In the genomic region with DNA sequence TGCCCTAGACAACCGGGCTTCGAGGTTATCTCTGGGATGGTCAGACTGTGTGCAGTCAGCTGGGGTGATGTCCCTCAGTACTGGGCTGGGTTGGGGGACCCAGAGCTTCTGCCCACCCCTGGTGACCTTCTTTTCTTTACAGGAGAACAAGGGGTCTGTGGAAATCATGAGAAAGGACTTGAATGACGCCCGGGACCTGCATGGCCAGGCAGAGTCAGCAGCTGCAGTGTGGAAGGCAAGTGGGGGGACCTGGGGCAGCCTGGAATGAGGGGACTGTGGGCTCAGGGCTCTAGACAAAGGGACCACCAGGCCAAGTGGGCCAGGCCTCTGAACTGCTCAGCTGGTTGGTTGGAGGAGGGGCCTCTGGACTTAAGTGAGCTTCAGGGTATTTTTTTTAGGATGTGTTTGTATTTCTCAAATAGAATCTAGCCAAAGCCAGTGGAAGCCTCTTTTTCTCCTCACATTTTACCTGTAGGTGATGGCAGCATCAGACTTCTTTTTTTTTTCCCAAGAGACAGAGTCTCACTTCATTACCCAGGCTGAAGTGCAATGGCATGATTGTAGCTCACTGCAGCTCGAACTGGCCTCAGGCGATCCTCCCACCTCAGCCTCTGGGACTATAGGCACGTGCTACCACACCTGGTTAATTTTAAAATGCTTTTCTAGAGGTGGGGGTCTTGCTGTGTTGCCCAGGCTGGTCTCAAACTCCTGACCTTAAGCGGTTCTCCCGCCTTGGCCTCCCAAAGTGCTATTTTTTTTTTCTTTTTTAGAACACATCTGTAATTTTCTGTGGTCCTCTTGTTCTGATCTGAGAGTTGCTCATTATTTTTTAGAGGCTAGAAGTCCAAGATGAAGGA, we compare ENCODE assay signal across 8 cellular contexts. TPM values are rescaled to one million over a fixed set of nuclear protein-coding genes. Genes with fewer than 3 reads are reported as not detected.
DNase-seq lines count a peak whose midpoint lies in the region; ATAC-seq and TF ChIP-seq lines count a peak whose summit lies in the region.

No MANE protein-coding gene starts in this region.

- no peaks in the 10 kb centered on the region for H3K79me1 ChIP-seq in H9 (ENCODE audit: insufficient read depth, low read depth, low read length, poor library complexity, severe bottlenecking)
- H3K79me1 ChIP-seq in mesenchymal stem cell (replicated peaks; ENCODE audit: low read length, poor library complexity, severe bottlenecking): peaks cover 43% of the 10 kb centered on the region

- no peak overlapping the region for H4K5ac ChIP-seq in H9 (ENCODE audit: insufficient read length, low read depth, low read length)

- H3T11ph ChIP-seq in H9 (ENCODE audit: low read length): no peak overlapping the region

- DNase-seq in H9 (no peak), mesenchymal stem cell (no peak), D341Med (ENCODE audit: low spot score) (no peak), GOT3 (lab: John Stamatoyannopoulos, UW) (no peak), medulla oblongata (ENCODE audit: extremely low spot score) (no peak)
- no peak for DNase-seq in activated naive CD8-positive, alpha-beta T cell treated with anti-CD3 and anti-CD28 coated beads, Interleukin-2, amount 50 U/mL, for 24 hours

- H3K9me3 ChIP-seq in H9 (ENCODE audit: control insufficient read depth, low read depth, low read length) (no peaks in the 10 kb centered on the region), mesenchymal stem cell (ENCODE audit: control insufficient read depth, low read length) (no peaks in the 10 kb centered on the region)

- ATAC-seq in activated naive CD8-positive, alpha-beta T cell treated with anti-CD3 and anti-CD28 coated beads, Interleukin-2, amount 50 U/mL, for 24 hours: no peak
- ATAC-seq in HG02973 (IDR thresholded peaks at IDR 0.05; ENCODE audit: unreplicated experiment): no peak

- no peak overlapping the region for H3K18ac ChIP-seq in H9 (ENCODE audit: insufficient read length, low read depth, low read length)
- no peak overlapping the region for H3K18ac ChIP-seq in mesenchymal stem cell (ENCODE audit: low read depth in 1 of 2, low read length in 2 of 2)

- H2BK15ac ChIP-seq in H9 (ENCODE audit: low read depth, low read length) (no peak overlapping the region), mesenchymal stem cell (ENCODE audit: low read depth, poor library complexity, severe bottlenecking) (no peak overlapping the region)

- H2BK12ac ChIP-seq in H9 (ENCODE audit: insufficient read length, low read depth, low read length) (no peak overlapping the region), mesenchymal stem cell (ENCODE audit: low read length in 2 of 2) (peak overlapping the region in 1 of 2 experiments; percentile 64)

- H3K9ac ChIP-seq in H9 (ENCODE audit: extremely low read depth, insufficient read length, low read length) (no peak overlapping the region), mesenchymal stem cell (ENCODE audit: low read length) (peak overlapping the region; percentile 99)

- H3K14ac ChIP-seq in H9 (ENCODE audit: insufficient read depth, low read length) (no peak overlapping the region), mesenchymal stem cell (ENCODE audit: low read length in 2 of 2) (no peak overlapping the region)

- H3K4me1 ChIP-seq in ACC112 (ENCODE audit: control insufficient read depth, insufficient read depth, low read length, unreplicated experiment): peaks cover 29% of the 10 kb centered on the region
- no peaks in the 10 kb centered on the region; the same call in 1 of the 2 replicates for H3K4me1 ChIP-seq in H9 (ENCODE audit: insufficient read depth, low read length)
- H3K4me1 ChIP-seq in mesenchymal stem cell (ENCODE audit: control insufficient read depth, insufficient read depth, low read depth, low read length): peaks cover 21% of the 10 kb centered on the region

- no peak overlapping the region for H3K23ac ChIP-seq in H9 (ENCODE audit: insufficient read length, low read depth, low read length)
- peak overlapping the region in 1 of 2 experiments; percentile 27 for H3K23ac ChIP-seq in mesenchymal stem cell (ENCODE audit: low read length in 2 of 2)

- peaks cover 5% of the 10 kb centered on the region for H3K23me2 ChIP-seq in H9 (ENCODE audit: insufficient read length, low read depth, low read length, poor library complexity, severe bottlenecking)

- WGBS in H9 (ENCODE audit: extremely low coverage, insufficient read length, low lambda C conversion rate): no CpG with 5 or more reads among the region's 9 CpGs
- WGBS in mesenchymal stem cell: 95% methylated on average over 7 of the region's 9 CpGs

- H3K56ac ChIP-seq in H9 (ENCODE audit: insufficient read length, low read depth, low read length): no peak overlapping the region

- H3K4me3 Mint-ChIP-seq in H9: peak overlapping the region; percentile 78 to 92
- H3K4me3 Mint-ChIP-seq in activated naive CD8-positive, alpha-beta T cell treated with anti-CD3 and anti-CD28 coated beads, Interleukin-2, amount 50 U/mL, for 24 hours: peak overlapping the region; percentile 85

- TF ChIP-seq CTCF in H9 (conservative IDR thresholded peaks at IDR 0.05): no peak

- H3K36me3 Mint-ChIP-seq in H9 (ENCODE audit: insufficient read depth in 1 of 3, low read depth in 3 of 3): peaks cover 22 to 41% (median 36%) of the 10 kb centered on the region in 3 experiments; a peak in 6 of 7 replicates
- peaks cover 32% of the 10 kb centered on the region for H3K36me3 Mint-ChIP-seq in activated naive CD8-positive, alpha-beta T cell treated with anti-CD3 and anti-CD28 coated beads, Interleukin-2, amount 50 U/mL, for 24 hours (ENCODE audit: low read depth)

- peak overlapping the region; percentile 96 for H3K4me3 ChIP-seq in ACC112 (ENCODE audit: low read depth, low read length)
- H3K4me3 ChIP-seq in mesenchymal stem cell (ENCODE audit: insufficient read depth in 1 of 2, low read depth in 1 of 2, low read length in 2 of 2): peak overlapping the region in 1 of 2 experiments; percentile 97

- H3K36me3 ChIP-seq in ACC112 (ENCODE audit: insufficient read depth, low read length) (peaks cover 16% of the 10 kb centered on the region; the same call in 1 of the 2 replicates), mesenchymal stem cell (ENCODE audit: control insufficient read depth in 1 of 2, insufficient read depth in 2 of 2, low read depth in 1 of 2, low read length in 2 of 2) (peaks cover 38 to 43% of the 10 kb centered on the region in 2 experiments)

- no peaks in the 10 kb centered on the region for H4K20me1 ChIP-seq in H9 (ENCODE audit: control insufficient read depth, insufficient read depth, insufficient read length)

- H4K8ac ChIP-seq in H9 (replicated peaks; ENCODE audit: insufficient read length, low read depth, low read length) (no peak overlapping the region), mesenchymal stem cell (ENCODE audit: low read length) (no peak overlapping the region)

- peaks cover 2 to 9% of the 10 kb centered on the region in 2 experiments; a peak in 2 of 4 replicates for H3K4me1 Mint-ChIP-seq in H9
- H3K4me1 Mint-ChIP-seq in activated naive CD8-positive, alpha-beta T cell treated with anti-CD3 and anti-CD28 coated beads, Interleukin-2, amount 50 U/mL, for 24 hours: peaks cover 34% of the 10 kb centered on the region

- H3K9me3 Mint-ChIP-seq in H9: no peaks in the 10 kb centered on the region
- no peaks in the 10 kb centered on the region for H3K9me3 Mint-ChIP-seq in activated naive CD8-positive, alpha-beta T cell treated with anti-CD3 and anti-CD28 coated beads, Interleukin-2, amount 50 U/mL, for 24 hours

- no peak overlapping the region for H2BK5ac ChIP-seq in H9 (ENCODE audit: insufficient read length, low read length)
- no peak overlapping the region for H2BK5ac ChIP-seq in mesenchymal stem cell (ENCODE audit: low read depth, low read length, poor library complexity, severe bottlenecking)

- no peak overlapping the region for H4K91ac ChIP-seq in H9 (ENCODE audit: insufficient read length, low read depth, low read length)
- H4K91ac ChIP-seq in mesenchymal stem cell (ENCODE audit: low read length): no peak overlapping the region

- no peak overlapping the region for H3K4me2 ChIP-seq in H9 (ENCODE audit: insufficient read depth, insufficient read length, low read length)
- peak overlapping the region; percentile 64 for H3K4me2 ChIP-seq in mesenchymal stem cell (ENCODE audit: low read length, poor library complexity, severe bottlenecking)

- H3K27ac Mint-ChIP-seq in H9: no peak overlapping the region
- H3K27ac Mint-ChIP-seq in activated naive CD8-positive, alpha-beta T cell treated with anti-CD3 and anti-CD28 coated beads, Interleukin-2, amount 50 U/mL, for 24 hours: peak overlapping the region; percentile 35

- no peak overlapping the region for H2AK5ac ChIP-seq in H9 (ENCODE audit: insufficient read length, low read length)
- no peak overlapping the region for H2AK5ac ChIP-seq in mesenchymal stem cell (ENCODE audit: low read length, severe bottlenecking)

- H3K27me3 ChIP-seq in ACC112 (ENCODE audit: insufficient read depth, low read length) (no peaks in the 10 kb centered on the region), H9 (ENCODE audit: insufficient read depth, low read length) (no peaks in the 10 kb centered on the region; the same call in 1 of the 2 replicates), mesenchymal stem cell (ENCODE audit: control insufficient read depth in 1 of 2, insufficient read depth in 1 of 2, low read length in 2 of 2) (no peaks in the 10 kb centered on the region)

- no peak overlapping the region for H3K27ac ChIP-seq in ACC112 (ENCODE audit: low read depth, low read length)
- no peak overlapping the region for H3K27ac ChIP-seq in H9 (ENCODE audit: insufficient read length, low read depth, low read length)
- no peak overlapping the region for H3K27ac ChIP-seq in mesenchymal stem cell (ENCODE audit: low read length, poor library complexity, severe bottlenecking)

- H2BK20ac ChIP-seq in H9 (ENCODE audit: low read depth, low read length, poor library complexity, severe bottlenecking): no peak overlapping the region

- H3K79me2 ChIP-seq in ACC112 (ENCODE audit: control insufficient read depth, insufficient read depth, low read length, unreplicated experiment): peaks cover 30% of the 10 kb centered on the region
- no peaks in the 10 kb centered on the region for H3K79me2 ChIP-seq in H9 (ENCODE audit: insufficient read depth, low read length)

- H3K4ac ChIP-seq in H9 (ENCODE audit: low read depth, low read length) (no peak overlapping the region), mesenchymal stem cell (ENCODE audit: low read depth in 1 of 2, low read length in 2 of 2) (peak overlapping the region in 1 of 2 experiments; percentile 9)

- H3K27me3 Mint-ChIP-seq in H9 (ENCODE audit: low read depth): peaks cover 9% of the 10 kb centered on the region
- no peaks in the 10 kb centered on the region for H3K27me3 Mint-ChIP-seq in activated naive CD8-positive, alpha-beta T cell treated with anti-CD3 and anti-CD28 coated beads, Interleukin-2, amount 50 U/mL, for 24 hours

- H2BK120ac ChIP-seq in H9 (ENCODE audit: low read depth, low read length, poor library complexity, severe bottlenecking): no peak overlapping the region
- no peak overlapping the region for H2BK120ac ChIP-seq in mesenchymal stem cell (ENCODE audit: low read depth, low read length)

- H2AFZ ChIP-seq in ACC112 (ENCODE audit: low read length, unreplicated experiment): no peak overlapping the region
- H2AFZ ChIP-seq in H9 (ENCODE audit: low read length): no peak overlapping the region
- no peak overlapping the region for H2AFZ ChIP-seq in mesenchymal stem cell (ENCODE audit: low read depth, low read length)

RNA-seq across cellular contexts. Expression of gene RNF187, which starts 1.9 kb away (rescaled TPM):
- 63.4 and 67.2 TPM in 2 replicates for total RNA-seq in H9 (2021)
- 68.0 TPM for polyA plus RNA-seq in mesenchymal stem cell (2013, experiment 1 of 2)
- polyA plus RNA-seq in mesenchymal stem cell (2013, experiment 2 of 2): 67.0 TPM
